ENCODE assay signal across 18 cellular contexts in genomic region chr12:75207338-75208083, GRCh38. TPM values are rescaled to one million over a fixed set of nuclear protein-coding genes. Genes with fewer than 3 reads are reported as not detected.
A peak's percentile ranks its signal among the peaks of the same experiment; 100 is the strongest.
DNase-seq lines count a peak whose midpoint lies in the region; ATAC-seq, FAIRE-seq and TF ChIP-seq lines count a peak whose summit lies in the region.
"Had no signal": no experiment of that assay in that cellular context is flagged by ENCODE, and none has a peak within 500 bp of the region (broad histone marks: within the 10 kb centered on the region; RNA-seq: fewer than 3 reads in every experiment).

No MANE protein-coding gene starts in this region.

- peaks cover 11% of the 10 kb centered on the region; the same call in 1 of the 2 replicates for H3K23me2 ChIP-seq in H1 (ENCODE audit: low read depth, low read length)

- TF ChIP-seq EP300 in H1 (IDR thresholded peaks at IDR 0.05; ENCODE audit: borderline replicate concordance in 1 of 2, low read depth in 2 of 2, low read length in 2 of 2) = no peak

- no peak overlapping the region for H3K27ac Mint-ChIP-seq in naive thymus-derived CD4-positive, alpha-beta T cell

- no peak for TF ChIP-seq POLR2A in H1 (IDR thresholded peaks at IDR 0.05; ENCODE audit: control extremely low read depth in 1 of 2, low read depth in 2 of 2, low read length in 2 of 2)

- peak overlapping the region in 7 of 10 donors; percentile 12 to 44 (median 36) for H3K4me3 Mint-ChIP-seq in naive thymus-derived CD4-positive, alpha-beta T cell

- H3K36me3 ChIP-seq in H1 (ENCODE audit: control insufficient read depth in 2 of 4, insufficient read depth in 4 of 4, low read length in 3 of 4) = no peaks in the 10 kb centered on the region
- no peaks in the 10 kb centered on the region for H3K36me3 ChIP-seq in naive thymus-derived CD4-positive, alpha-beta T cell (ENCODE audit: control insufficient read depth in 2 of 3, insufficient read depth in 3 of 3, low read length in 3 of 3)
- H3K36me3 ChIP-seq: cardiac muscle cell, left ventricle myocardium inferior, thoracic aorta had no signal

- no peaks in the 10 kb centered on the region for H3K79me2 ChIP-seq in H1 (ENCODE audit: control insufficient read depth in 1 of 2, insufficient read depth in 2 of 2, low read length in 2 of 2)

- no peak for TF ChIP-seq RAD21 in H1 (IDR thresholded peaks at IDR 0.05 in 1 of 2, conservative IDR thresholded peaks at IDR 0.05 in 1 of 2; ENCODE audit: low read depth in 2 of 2, low read length in 2 of 2)

- DNase-seq in stimulated activated CD4-positive, alpha-beta T cell treated with anti-CD3 and anti-CD28 coated beads, Interleukin-15, amount 100 ng/mL, for 24 hours = peak; percentile 1
- DNase-seq in stimulated activated CD4-positive, alpha-beta T cell treated with anti-CD3 and anti-CD28 coated beads, Interleukin-2, amount 100 ng/mL, for 24 hours = no peak
- DNase-seq in H1 (ENCODE audit: low read depth in 1 of 2, low spot score in 2 of 2) (no peak), 8988T (no peak), left lobe of liver (ENCODE audit: low spot score) (no peak), KG1 (lab: John Stamatoyannopoulos, UW) (no peak), Ammon's horn (ENCODE audit: low spot score) (no peak)
- no peak for DNase-seq in naive thymus-derived CD4-positive, alpha-beta T cell
- DNase-seq: activated CD8-positive, alpha-beta memory T cell treated with anti-CD3 and anti-CD28 coated beads for 24 hours; activated naive CD4-positive, alpha-beta T cell treated with Interleukin-2 at 50 U/mL for 16 hours; left ventricle myocardium inferior; NCI-H1417 treated with DMSO at 0.1 percent for 48 hours had no signal

- no peak overlapping the region for H3K23ac ChIP-seq in H1 (ENCODE audit: insufficient read length)

- no peak overlapping the region for H3K27ac ChIP-seq in H1 (ENCODE audit: low read depth, low read length)
- no peak overlapping the region for H3K27ac ChIP-seq in naive thymus-derived CD4-positive, alpha-beta T cell (ENCODE audit: low read depth, low read length)
- H3K27ac ChIP-seq: cardiac muscle cell, left ventricle myocardium inferior, thoracic aorta had no signal

- no peak overlapping the region for H2AFZ ChIP-seq in H1 (ENCODE audit: low read length)

- no peak overlapping the region for H2BK120ac ChIP-seq in H1 (replicated peaks; ENCODE audit: low read depth, low read length)

- H3K9ac ChIP-seq in H1 (replicated peaks in 1 of 4; ENCODE audit: extremely low read depth in 1 of 4, low read depth in 3 of 4, low read length in 3 of 4) = no peak overlapping the region

- peaks cover 0 to 5% (median 0%) of the 10 kb centered on the region in 5 donors for H3K36me3 Mint-ChIP-seq in naive thymus-derived CD4-positive, alpha-beta T cell

- no peak overlapping the region for H2BK20ac ChIP-seq in H1 (ENCODE audit: low read length)

- H3K27me3 Mint-ChIP-seq in naive thymus-derived CD4-positive, alpha-beta T cell = peaks cover 50 to 64% (median 51%) of the 10 kb centered on the region in 5 donors

- H4K91ac ChIP-seq in H1 (replicated peaks; ENCODE audit: insufficient read length, low read length) = no peak overlapping the region

- POLR2A ChIA-PET in H1 (lab: Charles Lee; ENCODE audit: partially characterized antibody) = no interaction called here
- POLR2A ChIA-PET in naive thymus-derived CD4-positive, alpha-beta T cell (lab: Charles Lee) = no interaction called here

- H3K4ac ChIP-seq in H1 (replicated peaks; ENCODE audit: insufficient read length, low read depth, low read length) = no peak overlapping the region

- H2BK12ac ChIP-seq in H1 (ENCODE audit: low read depth, low read length) = no peak overlapping the region

- H3K4me3 ChIP-seq in H1 (ENCODE audit: extremely low read depth in 1 of 4, insufficient read depth in 2 of 4, low read depth in 3 of 4, low read length in 4 of 4) = peak overlapping the region in 2 of 4 experiments; percentile 38 to 49; a peak in 4 of 8 replicates
- no peak overlapping the region for H3K4me3 ChIP-seq in naive thymus-derived CD4-positive, alpha-beta T cell (ENCODE audit: low read length)
- H3K4me3 ChIP-seq: cardiac muscle cell, K562, left ventricle myocardium inferior, thoracic aorta had no signal

- intact Hi-C loops in naive thymus-derived CD4-positive, alpha-beta T cell (cut with micrococcal nuclease) = no loop called here

- no peak for FAIRE-seq in H1 (lab: Jason Lieb, UNC)
- FAIRE-seq: GM12892, K562 had no signal

- CTCF ChIA-PET in H1 (lab: Charles Lee; ENCODE audit: partially characterized antibody) = no interaction called here
- CTCF ChIA-PET in naive thymus-derived CD4-positive, alpha-beta T cell (lab: Charles Lee) = no interaction called here

- no peak overlapping the region for H2BK5ac ChIP-seq in H1 (ENCODE audit: low read depth, low read length)

- no peak overlapping the region for H2AK5ac ChIP-seq in H1 (ENCODE audit: low read depth, low read length)

- 86% methylated on average over 40 of the region's 78 CpGs; no CpG with 5 or more reads in 1 of the 2 experiments for WGBS in H1 (ENCODE audit: extremely low coverage in 1 of 2, insufficient coverage in 1 of 2, insufficient read length in 1 of 2, insufficient replicate concordance in 2 of 2, low coverage in 1 of 2, low lambda C conversion rate in 2 of 2, missing lambda C conversion rate in 1 of 2), 2 experiments

- peaks cover 0 to 16% (median 7%) of the 10 kb centered on the region in 11 donors for H3K9me3 Mint-ChIP-seq in naive thymus-derived CD4-positive, alpha-beta T cell
- H3K9me3 Mint-ChIP-seq: neural crest cell had no signal

- no peaks in the 10 kb centered on the region; a peak in 1 of 4 replicates for H3K9me3 ChIP-seq in H1 (ENCODE audit: insufficient read depth in 2 of 2, low read depth in 1 of 2, low read length in 1 of 2)
- no peaks in the 10 kb centered on the region for H3K9me3 ChIP-seq in naive thymus-derived CD4-positive, alpha-beta T cell (ENCODE audit: control insufficient read depth in 2 of 3, low read length in 3 of 3)
- H3K9me3 ChIP-seq: left ventricle myocardium inferior, thoracic aorta had no signal

- peak overlapping the region; percentile 50 to 97 for H3K4me2 ChIP-seq in H1 (ENCODE audit: insufficient read depth in 1 of 2, low read depth in 2 of 2, low read length in 2 of 2)

- no peak overlapping the region for H4K5ac ChIP-seq in H1 (ENCODE audit: insufficient read length, low read depth, low read length)

- peaks cover 4 to 26% (median 22%) of the 10 kb centered on the region in 4 experiments for H3K27me3 ChIP-seq in H1 (replicated peaks in 1 of 4; ENCODE audit: control insufficient read depth in 3 of 4, extremely low read depth in 1 of 4, insufficient read depth in 3 of 4, low read length in 3 of 4)
- peaks cover 0 to 12% of the 10 kb centered on the region in 2 donors for H3K27me3 ChIP-seq in naive thymus-derived CD4-positive, alpha-beta T cell (ENCODE audit: control insufficient read depth in 2 of 2, insufficient read depth in 2 of 2, low read length in 2 of 2)

- no peak for ATAC-seq in naive thymus-derived CD4-positive, alpha-beta T cell
- no peak for ATAC-seq in left lobe of liver
- ATAC-seq: K562 had no signal

- H3K18ac ChIP-seq in H1 (ENCODE audit: extremely low read depth, low read length) = no peak overlapping the region; the same call in 1 of the 2 replicates

- peaks cover 0 to 17% (median 13%) of the 10 kb centered on the region in 7 donors for H3K4me1 Mint-ChIP-seq in naive thymus-derived CD4-positive, alpha-beta T cell

- no peak overlapping the region for H3K14ac ChIP-seq in H1 (ENCODE audit: insufficient read length)

- TF ChIP-seq CTCF in H1 (IDR thresholded peaks at IDR 0.05; ENCODE audit: control extremely low read depth in 1 of 3, insufficient read depth in 1 of 3, low read depth in 1 of 3, low read length in 3 of 3) = no peak

- no peak overlapping the region for H3K56ac ChIP-seq in H1 (replicated peaks; ENCODE audit: insufficient read length, low read depth, low read length)

- H4K8ac ChIP-seq in H1 (ENCODE audit: extremely low read depth, insufficient read depth, low read length) = peak overlapping the region; percentile 46; the same call in 1 of the 2 replicates

- no peaks in the 10 kb centered on the region for H3K79me1 ChIP-seq in H1 (ENCODE audit: low read depth, low read length)

- no peak overlapping the region for H2BK15ac ChIP-seq in H1 (ENCODE audit: low read length)

- H4K20me1 ChIP-seq in H1 (replicated peaks in 1 of 2; ENCODE audit: control insufficient read depth in 1 of 2, insufficient read depth in 2 of 2, low read length in 2 of 2) = no peaks in the 10 kb centered on the region

- H3K4me1 ChIP-seq in H1 (replicated peaks in 1 of 4; ENCODE audit: control insufficient read depth in 3 of 4, insufficient read depth in 4 of 4, low read length in 3 of 4) = peaks cover 0 to 10% (median 2%) of the 10 kb centered on the region in 4 experiments; a peak in 2 of 7 replicates
- H3K4me1 ChIP-seq in naive thymus-derived CD4-positive, alpha-beta T cell (ENCODE audit: control insufficient read depth in 2 of 2, insufficient read depth in 2 of 2, low read length in 2 of 2) = no peaks in the 10 kb centered on the region
- H3K4me1 ChIP-seq: left ventricle myocardium inferior had no signal

TF ChIP-seq in H1, 55 proteins besides CTCF, POLR2A, EP300 and RAD21:
- 0 out of 2 replicates have a peak, but pooled peaks have one; percentile 22 for TF ChIP-seq E2F6 (IDR thresholded peaks at IDR 0.05)
- no peak for TF ChIP-seq RXRA (IDR thresholded peaks at IDR 0.05; ENCODE audit: insufficient read depth, low read depth, low read length)
- TF ChIP-seq CHD2 (IDR thresholded peaks at IDR 0.05; ENCODE audit: low read length) = no peak
TF ChIP-seq in H1: peak in this region for 1.

RNA-seq across cellular contexts. Expression of gene KCNC2, which starts 2.1 kb away (rescaled TPM):
- 0.13 TPM in 1 of 2 replicates, not detected in the other for total RNA-seq in H1 (2021; fragmentation: NEBNext Ultra II Directional; extraction: Animal tissue kit (Norgen Biotek cat#: 25700))
- 0.03 and 0.06 TPM in 2 replicates for polyA plus RNA-seq in H1 (2011; rRNA removed)
- polyA plus RNA-seq in H1 (2011; cell fraction: cytosol; rRNA removed) = 0.13 TPM
- 0.04 TPM for polyA plus RNA-seq in H1 (2011; cell fraction: nucleus; rRNA removed)
- polyA plus RNA-seq in H1 (2012, experiment 1 of 2) = not detected in 4 replicates
- not detected for polyA plus RNA-seq in H1 (2012, experiment 2 of 2)
- 0.04 TPM for polyA plus RNA-seq in H1 (2013, experiment 1 of 2)
- polyA plus RNA-seq in H1 (2013, experiment 2 of 2) = 0.04 TPM
- polyA minus RNA-seq in H1 (2011; rRNA and poly(A)+ RNA removed) = 0.68 TPM in 1 of 2 replicates, not detected in the other
- not detected for polyA minus RNA-seq in H1 (2011; cell fraction: cytosol; rRNA and poly(A)+ RNA removed)
- polyA minus RNA-seq in H1 (2011; cell fraction: nucleus; rRNA and poly(A)+ RNA removed) = 1.00 TPM
- total RNA-seq in naive thymus-derived CD4-positive, alpha-beta T cell = not detected
- polyA plus RNA-seq in naive thymus-derived CD4-positive, alpha-beta T cell = not detected
- 0.08 TPM for total RNA-seq in left lobe of liver
- total RNA-seq: cardiac muscle cell, K562, left ventricle myocardium inferior, neural crest cell, OCI-LY7, thoracic aorta had no signal
- polyA plus RNA-seq: cardiac muscle cell, K562 had no signal
